In genomic region chr3:178058629-178059028, GRCh38 we compare ENCODE assay signal across 17 cellular contexts.
A peak's percentile ranks its signal among the peaks of the same experiment; 100 is the strongest.
DNase-seq lines count a peak whose midpoint lies in the region; ATAC-seq, FAIRE-seq and TF ChIP-seq lines count a peak whose summit lies in the region.
"Had no signal": no experiment of that assay in that cellular context is flagged by ENCODE, and none has a peak within 500 bp of the region (broad histone marks: within the 10 kb centered on the region; RNA-seq: fewer than 3 reads in every experiment).

No MANE protein-coding gene starts in this region.

- H3K27ac ChIP-seq in HepG2 (ENCODE audit: extremely low read length, insufficient read depth, low read length), result no peak overlapping the region
- H3K27ac ChIP-seq in right lobe of liver, result no peak overlapping the region
- H3K27ac ChIP-seq in K562 (ENCODE audit: extremely low read depth, low read depth, low read length), result no peak overlapping the region
- peak overlapping the region; percentile 1 for H3K27ac ChIP-seq in muscle layer of duodenum (ENCODE audit: low read length)
- no peak overlapping the region for H3K27ac ChIP-seq in testis

- TF ChIP-seq CTCF in HepG2 (CRISPR knock-in tag; IDR thresholded peaks at IDR 0.05) (no peak), right lobe of liver (IDR thresholded peaks at IDR 0.05) (no peak), K562 (IDR thresholded peaks at IDR 0.05 in 2 of 3, conservative IDR thresholded peaks at IDR 0.05 in 1 of 3; ENCODE audit: insufficient read depth in 2 of 3, low read depth in 1 of 3, low read length in 3 of 3) (no peak), GM10266 (IDR thresholded peaks at IDR 0.05; ENCODE audit: control insufficient read depth, insufficient read depth, low read depth, missing control alignments) (no peak), testis (IDR thresholded peaks at IDR 0.05) (no peak)

- H3K9ac ChIP-seq in HepG2 (ENCODE audit: insufficient read depth, low read depth, low read length), result no peak overlapping the region
- H3K9ac ChIP-seq in K562 (ENCODE audit: insufficient read depth in 1 of 2, low read depth in 2 of 2, low read length in 2 of 2), result no peak overlapping the region

- peak; percentile 31 for DNase-seq in HepG2 (ENCODE audit: low spot score)
- DNase-seq in right lobe of liver, result no peak
- no peak for DNase-seq in K562 (ENCODE audit: extremely low read depth in 1 of 4, low spot score in 3 of 4)
- DNase-seq in GM10266 (ENCODE audit: extremely low spot score), result no peak
- DNase-seq in testis, result no peak
- DNase-seq in effector memory CD8-positive, alpha-beta T cell, result no peak
- DNase-seq: BE2C; CD8-positive, alpha-beta T cell; GF-D8; HFFc6; MG63; NCI-H187; NCI-H524; SIG-M5 had no signal

- TF ChIP-seq RAD21 in HepG2 (CRISPR knock-in tag; IDR thresholded peaks at IDR 0.05) (no peak), K562 (CRISPR knock-in tag; conservative IDR thresholded peaks at IDR 0.05 in 1 of 2, IDR thresholded peaks at IDR 0.05 in 1 of 2) (no peak)

- ATAC-seq in HepG2, result peak; percentile 70
- ATAC-seq in right lobe of liver, result no peak
- ATAC-seq in K562, result no peak
- no peak for ATAC-seq in HG02763 (IDR thresholded peaks at IDR 0.05; ENCODE audit: unreplicated experiment)
- ATAC-seq in effector memory CD8-positive, alpha-beta T cell (replicated peaks), result no peak
- ATAC-seq: CD8-positive, alpha-beta T cell had no signal

- no TSS peak for BruUV-seq in HepG2 (replicated peaks; lab: Mats Ljungman, UMichigan)
- BruUV-seq in K562 (replicated peaks; lab: Mats Ljungman, UMichigan), result no TSS peak

- TF ChIP-seq EP300 in HepG2 (IDR thresholded peaks at IDR 0.05; ENCODE audit: low read depth in 2 of 2, low read length in 2 of 2) (no peak), HepG2 (CRISPR knock-in tag; IDR thresholded peaks at IDR 0.05; ENCODE audit: borderline replicate concordance) (no peak), K562 (IDR thresholded peaks at IDR 0.05; ENCODE audit: low read length) (no peak)

- no peaks in the 10 kb centered on the region for H3K36me3 Mint-ChIP-seq in effector memory CD8-positive, alpha-beta T cell (ENCODE audit: insufficient read depth)
- H3K36me3 Mint-ChIP-seq: CD8-positive, alpha-beta T cell had no signal

- H2AFZ ChIP-seq in HepG2 (ENCODE audit: low read length) (no peak overlapping the region), K562 (ENCODE audit: low read depth, low read length) (no peak overlapping the region)

- TF ChIP-seq POLR2A in HepG2 (IDR thresholded peaks at IDR 0.05; ENCODE audit: insufficient read depth in 1 of 2, low read depth in 2 of 2, low read length in 2 of 2) (no peak), right lobe of liver (IDR thresholded peaks at IDR 0.05) (no peak), K562 (conservative IDR thresholded peaks at IDR 0.05) (no peak), testis (IDR thresholded peaks at IDR 0.05) (no peak)

- H3K4me3 ChIP-seq in HepG2 (replicated peaks in 1 of 3; ENCODE audit: insufficient read depth in 1 of 3, low read depth in 2 of 3, low read length in 3 of 3) (no peak overlapping the region), right lobe of liver (no peak overlapping the region), K562 (no peak overlapping the region), muscle layer of duodenum (ENCODE audit: low read depth in 1 of 2, low read length in 2 of 2) (no peak overlapping the region), testis (no peak overlapping the region)
- H3K4me3 ChIP-seq: MG63 had no signal

- FAIRE-seq in HepG2 (lab: Jason Lieb, UNC), result no peak
- FAIRE-seq in K562 (lab: Jason Lieb, UNC), result no peak
- FAIRE-seq: H1 had no signal

- H3K9me3 ChIP-seq in HepG2 (ENCODE audit: low read length) (no peaks in the 10 kb centered on the region), right lobe of liver (no peaks in the 10 kb centered on the region), K562 (replicated peaks; ENCODE audit: control insufficient read depth, insufficient read depth, low read depth, low read length) (no peaks in the 10 kb centered on the region), muscle layer of duodenum (ENCODE audit: control insufficient read depth in 1 of 2, low read length in 2 of 2) (no peaks in the 10 kb centered on the region), testis (no peaks in the 10 kb centered on the region)
- H3K9me3 ChIP-seq: BE2C, MG63 had no signal

- H4K20me1 ChIP-seq in HepG2 (ENCODE audit: insufficient read depth, low read length), result no peaks in the 10 kb centered on the region
- H4K20me1 ChIP-seq in K562 (replicated peaks; ENCODE audit: control insufficient read depth, insufficient read depth, low read length), result no peaks in the 10 kb centered on the region

- H3K9me1 ChIP-seq in K562 (ENCODE audit: control insufficient read depth, insufficient read depth, low read length), result no peaks in the 10 kb centered on the region

- no peaks in the 10 kb centered on the region for H3K79me2 ChIP-seq in HepG2 (ENCODE audit: insufficient read depth, low read length)
- H3K79me2 ChIP-seq in K562 (ENCODE audit: control insufficient read depth, insufficient read depth, low read length), result no peaks in the 10 kb centered on the region

- POLR2A ChIA-PET in HepG2 (lab: Yijun Ruan, JAX) (no interaction called here), K562 (lab: Yijun Ruan, JAX) (interaction anchor here (0.9 kb wide), 1 partner anchor 13 kb away, joined by 3 read pairs; no protein-coding TSS in a partner anchor)

- peaks cover 15% of the 10 kb centered on the region for H3K4me1 ChIP-seq in HepG2 (ENCODE audit: insufficient read depth, low read length)
- no peaks in the 10 kb centered on the region for H3K4me1 ChIP-seq in right lobe of liver
- no peaks in the 10 kb centered on the region for H3K4me1 ChIP-seq in K562 (replicated peaks in 1 of 2; ENCODE audit: control insufficient read depth in 2 of 2, insufficient read depth in 2 of 2, low read length in 2 of 2)
- peaks cover 0 to 16% of the 10 kb centered on the region in 2 donors for H3K4me1 ChIP-seq in muscle layer of duodenum (ENCODE audit: control insufficient read depth in 1 of 2, insufficient read depth in 2 of 2, low read length in 2 of 2)
- peaks cover 15% of the 10 kb centered on the region for H3K4me1 ChIP-seq in testis

- H3K4me1 Mint-ChIP-seq in effector memory CD8-positive, alpha-beta T cell (ENCODE audit: low read depth in 2 of 2), result peaks cover 2 to 9% of the 10 kb centered on the region in 2 donors

- no peak overlapping the region for H3K4me3 Mint-ChIP-seq in effector memory CD8-positive, alpha-beta T cell
- H3K4me3 Mint-ChIP-seq: CD8-positive, alpha-beta T cell; HFFc6 had no signal

- WGBS in HepG2 (ENCODE audit: low lambda C conversion rate), result 3% methylated on average over 6 of the region's 6 CpGs
- 85% methylated on average over 6 of the region's 6 CpGs for WGBS in right lobe of liver (ENCODE audit: insufficient coverage, low coverage, low lambda C conversion rate, missing lambda C conversion rate)
- WGBS in K562 (ENCODE audit: insufficient coverage, low coverage, missing lambda C conversion rate), result 29% methylated on average over 6 of the region's 6 CpGs
- WGBS in testis, 2 donors, result 40 to 65% methylated on average over 6 of the region's 6 CpGs

- in situ Hi-C loops in HepG2 (cut with HindIII; ENCODE audit: extremely low pct_ligation_motif_present, low pct_unique_long_range_greater_than_20kb), result no loop called here
- in situ Hi-C loops in K562 (cut with MboI), result no loop called here

- H3K4me2 ChIP-seq in HepG2 (ENCODE audit: low read depth, low read length) (peak overlapping the region; percentile 12; the same call in 1 of the 2 replicates), K562 (ENCODE audit: insufficient read depth, low read length) (no peak overlapping the region)

- H3K27me3 ChIP-seq in HepG2 (ENCODE audit: control insufficient read depth in 1 of 2, insufficient read depth in 2 of 2, low read length in 2 of 2) (no peaks in the 10 kb centered on the region), right lobe of liver (no peaks in the 10 kb centered on the region), K562 (ENCODE audit: control insufficient read depth in 2 of 2, insufficient read depth in 2 of 2, low read length in 2 of 2) (no peaks in the 10 kb centered on the region), muscle layer of duodenum (ENCODE audit: low read depth, low read length) (no peaks in the 10 kb centered on the region), testis (no peaks in the 10 kb centered on the region)
- H3K27me3 ChIP-seq: BE2C, MG63 had no signal

- H3K27me3 Mint-ChIP-seq in effector memory CD8-positive, alpha-beta T cell, result peaks cover 9 to 14% of the 10 kb centered on the region in 2 donors

- H3K27ac Mint-ChIP-seq in effector memory CD8-positive, alpha-beta T cell, result no peak overlapping the region
- H3K27ac Mint-ChIP-seq: CD8-positive, alpha-beta T cell; HFFc6 had no signal

- no peaks in the 10 kb centered on the region for H3K9me3 Mint-ChIP-seq in effector memory CD8-positive, alpha-beta T cell
- H3K9me3 Mint-ChIP-seq: CD8-positive, alpha-beta T cell; HFFc6 had no signal

- CTCF ChIA-PET in HepG2 (lab: Yijun Ruan, JAX; ENCODE audit: low intra/inter-chr PET ratio, low total read pairs) (no interaction called here), K562 (lab: Yijun Ruan, JAX; ENCODE audit: low intra/inter-chr PET ratio) (no interaction called here)

- H3K36me3 ChIP-seq in HepG2 (replicated peaks in 1 of 2; ENCODE audit: control insufficient read depth in 1 of 2, insufficient read depth in 2 of 2, low read length in 2 of 2), result no peaks in the 10 kb centered on the region
- no peaks in the 10 kb centered on the region for H3K36me3 ChIP-seq in right lobe of liver
- no peaks in the 10 kb centered on the region for H3K36me3 ChIP-seq in K562 (ENCODE audit: control insufficient read depth, insufficient read depth, low read length)
- no peaks in the 10 kb centered on the region for H3K36me3 ChIP-seq in muscle layer of duodenum (ENCODE audit: control insufficient read depth in 1 of 2, insufficient read depth in 2 of 2, low read length in 2 of 2)
- H3K36me3 ChIP-seq in testis (ENCODE audit: low read depth, missing control alignments), result no peaks in the 10 kb centered on the region
- H3K36me3 ChIP-seq: BE2C, MG63 had no signal

- intact Hi-C loops in HepG2 (cut with micrococcal nuclease; ENCODE audit: unreplicated experiment), result no loop called here
- intact Hi-C loops in right lobe of liver (cut with DNase I), result no loop called here
- intact Hi-C loops in K562 (cut with micrococcal nuclease), result no loop called here
- intact Hi-C loops in testis (cut with DNase I; ENCODE audit: low total_unique reads), result no loop called here

TF ChIP-seq in K562, 482 proteins besides CTCF, POLR2A, EP300 and RAD21 (continues in another document):
- no peak for TF ChIP-seq BRCA1 (IDR thresholded peaks at IDR 0.05)
- no peak for TF ChIP-seq BRCA1 (CRISPR knock-in tag; IDR thresholded peaks at IDR 0.05)
- no peak for TF ChIP-seq NR2C1 (IDR thresholded peaks at IDR 0.05)
- no peak for TF ChIP-seq NR2C1 (tag; IDR thresholded peaks at IDR 0.05)
- TF ChIP-seq ZNF431 (CRISPR knock-in tag; IDR thresholded peaks at IDR 0.05), result no peak
- peak; percentile 28; the same call in 1 of the 2 replicates for TF ChIP-seq MAFG (tag; conservative IDR thresholded peaks at IDR 0.05)
- TF ChIP-seq ZFX (CRISPR knock-in tag; IDR thresholded peaks at IDR 0.05), result no peak
- no peak for TF ChIP-seq SMAD3 (CRISPR knock-in tag; conservative IDR thresholded peaks at IDR 0.05)
- TF ChIP-seq ZNF316 (IDR thresholded peaks at IDR 0.05), result peak; percentile 38; the same call in 1 of the 2 replicates

Comparison
In these comparisons a context has a peak if more than half of its experiments do, and no peak if none do; other contexts are left out.
1. Of the 241 proteins assayed by ChIP-seq in both HepG2 and K562: peak only in HepG2: HMG20A, MAFF and MAFK; only in K562: MAFG; in both: none; in neither: 235; mixed calls (peak in some experiments, not most) for 2.